ENCODE assay signal across 7 cellular contexts in the genomic region with DNA sequence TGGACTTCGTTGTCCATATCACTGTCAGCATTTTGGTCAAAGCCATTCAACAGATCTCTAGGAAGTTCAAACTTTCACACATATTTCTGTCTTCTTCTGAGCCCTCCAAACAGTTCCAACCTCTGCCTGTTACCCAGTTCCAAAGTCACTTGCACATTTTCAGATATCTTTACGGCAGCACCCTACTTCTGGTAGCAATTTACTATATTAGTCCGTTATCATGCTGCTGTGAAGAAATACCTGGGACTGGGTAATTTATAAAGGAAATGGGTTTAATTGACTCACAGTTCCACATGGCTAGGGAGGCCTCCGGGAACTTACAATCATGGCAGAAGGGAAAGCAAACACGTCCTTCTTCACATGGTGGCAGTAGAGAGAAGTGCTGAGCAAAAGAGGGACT.
DNase-seq lines count a peak whose midpoint lies in the region; ATAC-seq, FAIRE-seq and TF ChIP-seq lines count a peak whose summit lies in the region.
"Not testable (repeated sequence)": the region's sequence is repeated elsewhere in the genome, so short reads cannot be mapped to it uniquely, and the experiment has no call there.

No MANE protein-coding gene starts in this region.

- H3K9me3 Mint-ChIP-seq in endothelial cell (ENCODE audit: unreplicated experiment) = peaks cover 18% of the 10 kb centered on the region

- DNase-seq in SK-MEL-5 (ENCODE audit: low read depth, low spot score) = peak; percentile 8
- DNase-seq in K562 (ENCODE audit: extremely low read depth in 1 of 4, low spot score in 3 of 4); endothelial cell (ENCODE audit: low spot score): not testable (repeated sequence)
- peak; percentile 17 for DNase-seq in Right ventricle myocardium inferior (ENCODE audit: missing footprints)
- DNase-seq in kidney tubule cell (ENCODE audit: low spot score) = peak; percentile 6

- TF ChIP-seq RAD21 in K562 (CRISPR knock-in tag; conservative IDR thresholded peaks at IDR 0.05 in 1 of 2, IDR thresholded peaks at IDR 0.05 in 1 of 2) = not testable (repeated sequence)

- H3K27ac ChIP-seq in HEK293 (ENCODE audit: extremely low read depth, low read depth, low read length); K562 (ENCODE audit: extremely low read depth, low read depth, low read length): not testable (repeated sequence)

- not testable (repeated sequence) for BruUV-seq in K562 (replicated peaks; lab: Mats Ljungman, UMichigan)

- POLR2A ChIA-PET in HEK293 (lab: Yijun Ruan, JAX); K562 (lab: Yijun Ruan, JAX): not testable (repeated sequence)

- intact Hi-C loops in K562 (cut with micrococcal nuclease); Right ventricle myocardium inferior (cut with DNase I): not testable (repeated sequence)

- H3K4me1 ChIP-seq in HEK293 (ENCODE audit: control insufficient read depth, insufficient read depth, low read length) = not testable (repeated sequence)
- H3K4me1 ChIP-seq in K562 (replicated peaks in 1 of 2; ENCODE audit: control insufficient read depth in 2 of 2, insufficient read depth in 2 of 2, low read length in 2 of 2) = peaks cover 0 to 16% of the 10 kb centered on the region in 2 experiments; a peak in 2 of 5 replicates

- H3K4me2 ChIP-seq in K562 (ENCODE audit: insufficient read depth, low read length) = not testable (repeated sequence)

- H3K4me3 ChIP-seq in HEK293 (ENCODE audit: low read depth, low read length); K562: not testable (repeated sequence)

- not testable (repeated sequence) for H2AFZ ChIP-seq in K562 (ENCODE audit: low read depth, low read length)

- TF ChIP-seq EP300 in K562 (IDR thresholded peaks at IDR 0.05; ENCODE audit: low read length) = not testable (repeated sequence)

- H3K79me2 ChIP-seq in K562 (ENCODE audit: control insufficient read depth, insufficient read depth, low read length) = not testable (repeated sequence)

- H3K4me1 Mint-ChIP-seq in endothelial cell (ENCODE audit: unreplicated experiment) = peaks cover 17% of the 10 kb centered on the region

- CTCF ChIA-PET in HEK293 (lab: Yijun Ruan, JAX); K562 (lab: Yijun Ruan, JAX; ENCODE audit: low intra/inter-chr PET ratio): not testable (repeated sequence)

- not testable (repeated sequence) for TF ChIP-seq POLR2A in K562 (conservative IDR thresholded peaks at IDR 0.05)

- FAIRE-seq in K562 (lab: Jason Lieb, UNC) = not testable (repeated sequence)

- H3K9ac ChIP-seq in K562 (ENCODE audit: insufficient read depth in 1 of 2, low read depth in 2 of 2, low read length in 2 of 2) = not testable (repeated sequence)

- not testable (repeated sequence) for H3K27me3 Mint-ChIP-seq in endothelial cell (ENCODE audit: unreplicated experiment)

- not testable (repeated sequence) for H4K20me1 ChIP-seq in K562 (replicated peaks; ENCODE audit: control insufficient read depth, insufficient read depth, low read length)

- H3K36me3 ChIP-seq in HEK293 (ENCODE audit: control insufficient read depth in 2 of 2, insufficient read depth in 1 of 2, low read length in 2 of 2); K562 (ENCODE audit: control insufficient read depth, insufficient read depth, low read length): not testable (repeated sequence)

- H3K9me1 ChIP-seq in K562 (ENCODE audit: control insufficient read depth, insufficient read depth, low read length) = not testable (repeated sequence)

- H3K27ac Mint-ChIP-seq in endothelial cell (ENCODE audit: unreplicated experiment) = not testable (repeated sequence)

- peaks cover 20 to 33% of the 10 kb centered on the region in 2 experiments for H3K27me3 ChIP-seq in K562 (ENCODE audit: control insufficient read depth in 2 of 2, insufficient read depth in 2 of 2, low read length in 2 of 2)

- peak overlapping the region; percentile 44 for H3K4me3 Mint-ChIP-seq in endothelial cell (ENCODE audit: unreplicated experiment)

- 11% methylated on average over 5 of the region's 5 CpGs for WGBS in K562 (ENCODE audit: insufficient coverage, low coverage, missing lambda C conversion rate)

- not testable (repeated sequence) for H3K9me3 ChIP-seq in HEK293 (ENCODE audit: control insufficient read depth, insufficient read depth, low read depth, low read length); K562 (replicated peaks; ENCODE audit: control insufficient read depth, insufficient read depth, low read depth, low read length)

- peak; percentile 3 for TF ChIP-seq CTCF in GM12873 (IDR thresholded peaks at IDR 0.05; ENCODE audit: insufficient read depth, low read depth, low read length, missing control alignments)
- not testable (repeated sequence) for TF ChIP-seq CTCF in HEK293 (tag by site-specific recombination; IDR thresholded peaks at IDR 0.05); K562 (IDR thresholded peaks at IDR 0.05 in 2 of 3, conservative IDR thresholded peaks at IDR 0.05 in 1 of 3; ENCODE audit: insufficient read depth in 2 of 3, low read depth in 1 of 3, low read length in 3 of 3); endothelial cell (IDR thresholded peaks at IDR 0.05; ENCODE audit: unreplicated experiment)

- H3K36me3 Mint-ChIP-seq in endothelial cell (ENCODE audit: low read depth, unreplicated experiment) = peaks cover 50% of the 10 kb centered on the region

- in situ Hi-C loops in SK-MEL-5 (cut with HindIII; ENCODE audit: low pct_unique_long_range_greater_than_20kb, low sequenced_read_pairs); K562 (cut with MboI): not testable (repeated sequence)

- ATAC-seq in K562, Right ventricle myocardium inferior: not testable (repeated sequence)

TF ChIP-seq in HEK293, 187 proteins besides CTCF, POLR2A, EP300 and RAD21:
- peak; percentile 63; the same call in 1 of the 2 replicates for TF ChIP-seq ZNF707 (tag by site-specific recombination; IDR thresholded peaks at IDR 0.05)
TF ChIP-seq in HEK293: peak in this region for 1; not testable (repeated sequence) for 186.

TF ChIP-seq in K562, 482 proteins besides CTCF, POLR2A, EP300 and RAD21:
- TF ChIP-seq ZNF707 (CRISPR knock-in tag; conservative IDR thresholded peaks at IDR 0.05) = peak; percentile 81
